8 cellular contexts compared by ENCODE assay signal in the genomic region with DNA sequence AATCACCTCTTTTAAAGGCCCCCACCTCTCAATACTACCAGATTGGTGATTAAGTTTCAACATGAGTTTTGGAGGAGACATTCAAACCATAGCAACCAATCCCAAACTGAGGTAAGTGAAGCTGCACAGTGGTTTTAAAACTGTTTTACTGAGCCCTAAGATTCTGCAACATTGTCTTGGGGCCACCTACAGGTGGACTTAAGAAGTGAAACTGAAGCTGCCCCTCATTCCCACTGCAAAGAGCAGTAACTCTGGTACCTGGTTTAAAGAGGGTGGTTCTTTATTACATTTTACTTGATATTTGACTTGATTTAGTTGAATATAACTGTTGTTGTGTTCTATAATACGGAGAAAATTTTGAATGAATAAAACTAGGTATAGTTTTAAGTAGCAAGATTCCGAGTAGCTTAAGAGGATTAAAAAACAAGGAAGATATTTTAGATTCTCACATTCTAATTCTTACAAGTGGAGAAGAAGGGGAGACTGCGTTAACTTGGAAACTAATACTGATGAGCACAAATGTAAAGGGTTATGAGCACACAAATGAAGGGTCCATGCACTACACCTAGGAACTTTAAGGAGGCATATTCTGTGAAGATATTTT. TPM values are rescaled to one million over a fixed set of nuclear protein-coding genes. Genes with fewer than 3 reads are reported as not detected.
DNase-seq lines count a peak whose midpoint lies in the region; ATAC-seq and TF ChIP-seq lines count a peak whose summit lies in the region.

No MANE protein-coding gene starts in this region.

- H3K27me3 Mint-ChIP-seq in CD14-positive monocyte (ENCODE audit: low read depth in 3 of 3) = peaks cover 0 to 7% (median 2%) of the 10 kb centered on the region in 3 donors

- H3K27ac Mint-ChIP-seq in CD14-positive monocyte = no peak overlapping the region

- peak; percentile 69 for ATAC-seq in GM19328 (IDR thresholded peaks at IDR 0.05; ENCODE audit: unreplicated experiment)
- ATAC-seq in GM19467 (IDR thresholded peaks at IDR 0.05; ENCODE audit: unreplicated experiment) = no peak

- TF ChIP-seq CTCF in CD14-positive monocyte (IDR thresholded peaks at IDR 0.05) (peak; percentile 55), coronary artery (IDR thresholded peaks at IDR 0.05) (peak; percentile 45)

- H3K4me3 ChIP-seq in coronary artery = no peak overlapping the region

- H3K36me3 Mint-ChIP-seq in CD14-positive monocyte = no peaks in the 10 kb centered on the region

- no peaks in the 10 kb centered on the region for H3K4me1 Mint-ChIP-seq in CD14-positive monocyte

- H3K9me3 Mint-ChIP-seq in CD14-positive monocyte = no peaks in the 10 kb centered on the region

- intact Hi-C loops in CD14-positive monocyte (cut with micrococcal nuclease) = no loop called here

- no peak overlapping the region for H3K27ac ChIP-seq in coronary artery

- DNase-seq in CD14-positive monocyte (ENCODE audit: low spot score) (no peak), M059J (ENCODE audit: low read depth) (peak; percentile 24), coronary artery (ENCODE audit: low spot score) (no peak), non-pigmented ciliary epithelial cell (ENCODE audit: low read depth) (peak; percentile 9), GOT3 (lab: John Stamatoyannopoulos, UW) (no peak)
- no peak for DNase-seq in activated naive CD4-positive, alpha-beta T cell treated with anti-CD3 and anti-CD28 coated beads, Interleukin-2, amount 50 U/mL, for 16 hours

- no peak overlapping the region for H3K4me3 Mint-ChIP-seq in CD14-positive monocyte

RNA-seq across cellular contexts. Expression of gene SYT9, which starts 26.7 kb away (rescaled TPM):
- not detected for polyA plus RNA-seq in CD14-positive monocyte
- total RNA-seq in M059J (2014; rRNA removed; shearing (Covaris generic)) = 0.59 and 0.81 TPM in 2 replicates

Comparison
In these comparisons a context has a peak if more than half of its experiments do, and no peak if none do; other contexts are left out.
1. DNase-seq: peak in M059J (single experiment) and non-pigmented ciliary epithelial cell (single experiment); none in CD14-positive monocyte (single experiment), coronary artery (single experiment), activated naive CD4-positive, alpha-beta T cell treated with anti-CD3 and anti-CD28 coated beads, Interleukin-2, amount 50 U/mL, for 16 hours (single experiment) and GOT3 (single experiment).